8 cellular contexts compared by ENCODE assay signal in the genomic region with DNA sequence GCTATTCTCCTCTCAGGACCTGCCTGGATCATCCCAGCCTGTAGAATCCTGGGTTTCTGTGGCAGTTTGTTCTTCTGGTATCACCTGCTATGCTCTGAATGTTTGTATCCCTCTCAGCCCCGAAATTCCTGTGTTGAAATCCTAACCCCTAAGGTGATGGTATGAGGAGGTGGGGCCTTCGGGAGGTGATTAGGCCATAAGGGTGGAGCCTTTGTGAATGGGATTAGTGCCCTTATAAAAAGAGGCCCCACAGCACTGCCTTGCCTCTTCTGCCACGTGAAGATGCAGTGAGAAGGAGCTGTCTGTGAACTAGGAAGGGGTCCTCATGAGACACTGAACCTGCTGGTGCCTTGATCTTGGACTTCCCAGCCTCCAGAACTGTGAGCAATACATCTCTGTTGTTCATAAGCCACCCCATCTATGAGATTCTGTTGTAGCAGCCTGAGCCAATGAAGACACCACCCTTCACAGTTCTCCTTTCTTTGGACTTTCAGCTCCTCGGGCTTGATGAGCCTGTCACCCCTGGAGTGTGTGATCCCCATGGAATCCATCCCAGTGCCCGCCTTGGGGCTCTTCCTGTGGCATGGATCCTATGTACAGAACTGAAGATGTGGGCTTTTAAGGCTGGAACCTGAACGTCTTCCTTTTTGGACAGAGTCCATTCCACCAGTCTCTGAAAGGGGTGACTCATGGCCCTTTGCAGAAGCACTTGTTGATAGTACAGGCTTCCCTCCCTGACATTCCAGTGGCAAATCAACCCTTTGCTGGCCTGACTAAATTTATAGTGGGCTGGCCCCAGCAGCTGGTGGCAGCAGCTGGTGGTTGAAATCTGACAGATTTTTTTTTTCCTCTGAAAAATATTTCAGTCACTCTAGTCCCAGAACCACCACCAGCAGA.
DNase-seq lines count a peak whose midpoint lies in the region; ATAC-seq and TF ChIP-seq lines count a peak whose summit lies in the region.

No MANE protein-coding gene starts in this region.

- peak; percentile 25 for DNase-seq in COLO668 (lab: John Stamatoyannopoulos, UW; ENCODE audit: unreplicated experiment)
- peak; percentile 33 for DNase-seq in OCI-M1 (lab: John Stamatoyannopoulos, UW)
- peak; percentile 77 for DNase-seq in fibroblast of gingiva (ENCODE audit: low read depth)
- no peak for DNase-seq in nephron progenitor cell
- no peak for DNase-seq in central memory CD4-positive, alpha-beta T cell
- DNase-seq in NCI-H1930 (lab: John Stamatoyannopoulos, UW), result no peak

- H3K27me3 Mint-ChIP-seq in nephron progenitor cell (ENCODE audit: low read depth, poor library complexity), result no peaks in the 10 kb centered on the region

- H3K27ac Mint-ChIP-seq in nephron progenitor cell, result peak overlapping the region; percentile 25

- peaks cover 9% of the 10 kb centered on the region for H3K9me3 Mint-ChIP-seq in nephron progenitor cell

- ATAC-seq in HG03432 (IDR thresholded peaks at IDR 0.05; ENCODE audit: unreplicated experiment) (no peak), GM21360 (IDR thresholded peaks at IDR 0.05; ENCODE audit: unreplicated experiment) (no peak)

- no peak for TF ChIP-seq CTCF in nephron progenitor cell (IDR thresholded peaks at IDR 0.05)

- peaks cover 44% of the 10 kb centered on the region for H3K4me1 Mint-ChIP-seq in nephron progenitor cell

- H3K4me3 Mint-ChIP-seq in nephron progenitor cell, result no peak overlapping the region

- H3K36me3 Mint-ChIP-seq in nephron progenitor cell (ENCODE audit: low read depth), result peaks cover 33% of the 10 kb centered on the region

Comparison
In these comparisons a context has a peak if more than half of its experiments do, and no peak if none do; other contexts are left out.
1. DNase-seq: peak in COLO668 (single experiment), OCI-M1 (single experiment) and fibroblast of gingiva (single experiment); none in nephron progenitor cell (single experiment), central memory CD4-positive, alpha-beta T cell (single experiment) and NCI-H1930 (0 of 2).